ENCODE assay signal across 1 cellular context in genomic region chr17:8117980-8118768, GRCh38.
TF ChIP-seq lines count a peak whose summit lies in the region.

Gene ALOXE3, minus strand, starts transcription at chr17:8118514. Its CDS starts 524 bp downstream, at chr17:8117990.

TF ChIP-seq in GM12878, 131 proteins besides CTCF, POLR2A, EP300 and RAD21 (continued from another document):
- TF ChIP-seq HDAC6 (IDR thresholded peaks at IDR 0.05; ENCODE audit: unreplicated experiment) (no peak), POLR2AphosphoS5 (IDR thresholded peaks at IDR 0.05; ENCODE audit: low read length) (no peak)
TF ChIP-seq in GM12878: peak in this region for 4.
